ENCODE assay signal across 23 cellular contexts in the genomic region with DNA sequence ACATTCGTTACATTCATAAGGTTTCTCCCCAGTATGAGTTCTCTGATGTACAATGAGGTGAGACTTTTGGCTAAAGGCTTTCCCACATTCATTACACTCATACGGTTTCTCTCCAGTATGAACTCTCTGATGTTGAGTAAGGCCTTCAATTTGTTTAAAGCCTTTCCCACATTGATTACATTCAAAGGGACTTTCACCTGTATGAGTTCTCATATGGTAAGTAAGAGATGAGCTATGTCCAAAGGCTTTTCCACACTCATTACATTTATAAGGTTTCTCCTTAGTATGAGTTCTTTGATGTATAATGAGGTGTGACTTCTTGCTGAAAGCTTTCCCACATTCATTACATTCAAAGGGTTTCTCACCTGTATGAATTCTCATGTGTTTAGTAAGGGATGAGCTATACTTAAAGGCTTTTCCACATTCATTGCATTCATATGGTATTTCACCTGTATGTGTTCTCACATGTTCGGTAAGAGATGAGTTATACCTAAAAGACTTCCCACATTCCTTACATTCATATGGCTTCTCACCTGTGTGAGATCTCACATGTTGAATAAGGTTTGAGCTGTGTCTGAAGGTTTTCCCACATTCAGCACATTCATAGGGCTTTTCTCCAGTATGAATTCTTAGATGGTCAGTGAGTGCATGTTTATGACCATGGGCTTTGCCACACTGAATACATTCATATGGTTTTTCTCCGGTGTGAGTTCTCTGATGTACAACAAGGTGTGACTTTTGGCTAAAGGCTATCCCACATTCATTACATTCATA. TPM values are rescaled to one million over a fixed set of nuclear protein-coding genes. Genes with fewer than 3 reads are reported as not detected.
DNase-seq lines count a peak whose midpoint lies in the region; ATAC-seq, FAIRE-seq and TF ChIP-seq lines count a peak whose summit lies in the region.
"Had no signal": no experiment of that assay in that cellular context is flagged by ENCODE, and none has a peak within 500 bp of the region (broad histone marks: within the 10 kb centered on the region; RNA-seq: fewer than 3 reads in every experiment).

No MANE protein-coding gene starts in this region.

- CTCF ChIA-PET in HepG2 (lab: Yijun Ruan, JAX; ENCODE audit: low intra/inter-chr PET ratio, low total read pairs): no interaction called here

- H3K4me2 ChIP-seq in HepG2 (ENCODE audit: low read depth, low read length) (no peak overlapping the region), fibroblast of lung (ENCODE audit: extremely low read depth, insufficient read depth, low read length) (no peak overlapping the region)

- TF ChIP-seq RAD21 in HepG2 (CRISPR knock-in tag; IDR thresholded peaks at IDR 0.05): no peak

- H3K9ac ChIP-seq in HepG2 (ENCODE audit: insufficient read depth, low read depth, low read length) (no peak overlapping the region), fibroblast of lung (ENCODE audit: insufficient read depth, low read length) (no peak overlapping the region)

- TSS peak; percentile 35 for BruUV-seq in HepG2 (replicated peaks; lab: Mats Ljungman, UMichigan)

- in situ Hi-C loops in HepG2 (cut with HindIII; ENCODE audit: extremely low pct_ligation_motif_present, low pct_unique_long_range_greater_than_20kb): no loop called here

- H2AFZ ChIP-seq in HepG2 (ENCODE audit: low read length) (no peak overlapping the region), fibroblast of lung (ENCODE audit: low read length) (no peak overlapping the region)

- TF ChIP-seq EP300 in HepG2 (IDR thresholded peaks at IDR 0.05; ENCODE audit: low read depth in 2 of 2, low read length in 2 of 2): no peak
- TF ChIP-seq EP300 in HepG2 (CRISPR knock-in tag; IDR thresholded peaks at IDR 0.05; ENCODE audit: borderline replicate concordance): no peak

- ATAC-seq in HepG2: no peak
- no peak for ATAC-seq in right lobe of liver
- ATAC-seq in heart right ventricle: no peak
- ATAC-seq: effector memory CD8-positive, alpha-beta T cell; sciatic nerve had no signal

- H4K20me1 ChIP-seq in HepG2 (ENCODE audit: insufficient read depth, low read length): no peaks in the 10 kb centered on the region
- no peaks in the 10 kb centered on the region for H4K20me1 ChIP-seq in fibroblast of lung (ENCODE audit: control insufficient read depth, extremely low read depth, insufficient read depth, low read length)

- TF ChIP-seq CTCF in HepG2 (CRISPR knock-in tag; IDR thresholded peaks at IDR 0.05) (no peak), right lobe of liver (IDR thresholded peaks at IDR 0.05) (no peak), fibroblast of lung (conservative IDR thresholded peaks at IDR 0.05 in 1 of 2, IDR thresholded peaks at IDR 0.05 in 1 of 2; ENCODE audit: low read depth in 1 of 2, low read length in 2 of 2) (no peak), heart right ventricle (IDR thresholded peaks at IDR 0.05) (no peak)

- POLR2A ChIA-PET in HepG2 (lab: Yijun Ruan, JAX): no interaction called here

- no peak for DNase-seq in HepG2 (ENCODE audit: low spot score)
- no peak for DNase-seq in right lobe of liver
- DNase-seq in SW480 (ENCODE audit: low spot score): peak; percentile 6
- peak; percentile 6 to 26 for DNase-seq in fibroblast of lung (ENCODE audit: low read depth in 2 of 2)
- no peak for DNase-seq in heart right ventricle
- no peak for DNase-seq in NCI-H1436 treated with DMSO at 0.1 percent for 48 hours (lab: John Stamatoyannopoulos, UW)
- no peak for DNase-seq in activated effector memory CD4-positive, alpha-beta T cell treated with Interleukin-2 at 50 U/mL for 16 hours
- DNase-seq in KG1 (lab: John Stamatoyannopoulos, UW): no peak
- DNase-seq: activated CD4-positive, CD25-positive, alpha-beta regulatory T cell treated with anti-CD3 and anti-CD28 coated beads, Interleukin-2, amount 50 U/mL, for 72 hours; CD8-positive, alpha-beta memory T cell; effector memory CD8-positive, alpha-beta T cell; GDM1; GOT3; left ventricle myocardium inferior; NCI-H187; NCI-H510A treated with DMSO at 0.1 percent for 48 hours; stimulated activated CD4-positive, alpha-beta T cell treated with anti-CD3 and anti-CD28 coated beads, Interleukin-2, amount 100 ng/mL, for 24 hours; stomach; T-helper 9 cell had no signal

- H3K4me3 ChIP-seq in HepG2 (replicated peaks in 1 of 3; ENCODE audit: insufficient read depth in 1 of 3, low read depth in 2 of 3, low read length in 3 of 3) (no peak overlapping the region), right lobe of liver (no peak overlapping the region), fibroblast of lung (replicated peaks in 1 of 4; ENCODE audit: control extremely low read depth in 1 of 4, insufficient read depth in 1 of 4, low read depth in 3 of 4, low read length in 4 of 4) (no peak overlapping the region), heart right ventricle (no peak overlapping the region)
- H3K4me3 ChIP-seq: left ventricle myocardium inferior, stomach had no signal

- no peak overlapping the region for H3K27ac ChIP-seq in HepG2 (ENCODE audit: extremely low read length, insufficient read depth, low read length)
- no peak overlapping the region for H3K27ac ChIP-seq in right lobe of liver
- no peak overlapping the region for H3K27ac ChIP-seq in fibroblast of lung (ENCODE audit: insufficient read depth, low read length)
- no peak overlapping the region for H3K27ac ChIP-seq in heart right ventricle
- H3K27ac ChIP-seq: left ventricle myocardium inferior, stomach had no signal

- WGBS in HepG2 (ENCODE audit: low lambda C conversion rate): 86% methylated on average over 4 of the region's 4 CpGs
- WGBS in right lobe of liver (ENCODE audit: insufficient coverage, low coverage, low lambda C conversion rate, missing lambda C conversion rate): 83% methylated on average over 3 of the region's 4 CpGs
- 95% methylated on average over 4 of the region's 4 CpGs for WGBS in heart right ventricle, 2 donors

- no peaks in the 10 kb centered on the region for H3K79me2 ChIP-seq in HepG2 (ENCODE audit: insufficient read depth, low read length)
- H3K79me2 ChIP-seq in fibroblast of lung (ENCODE audit: control insufficient read depth, insufficient read depth, low read length): no peaks in the 10 kb centered on the region

- no peaks in the 10 kb centered on the region for H3K27me3 ChIP-seq in HepG2 (ENCODE audit: control insufficient read depth in 1 of 2, insufficient read depth in 2 of 2, low read length in 2 of 2)
- H3K27me3 ChIP-seq in right lobe of liver: no peaks in the 10 kb centered on the region
- H3K27me3 ChIP-seq in fibroblast of lung (ENCODE audit: control insufficient read depth, insufficient read depth, low read length): no peaks in the 10 kb centered on the region
- no peaks in the 10 kb centered on the region for H3K27me3 ChIP-seq in heart right ventricle
- H3K27me3 ChIP-seq: stomach had no signal

- H3K36me3 ChIP-seq in HepG2 (replicated peaks in 1 of 2; ENCODE audit: control insufficient read depth in 1 of 2, insufficient read depth in 2 of 2, low read length in 2 of 2) (peaks cover 5 to 48% of the 10 kb centered on the region in 2 experiments), right lobe of liver (peaks cover 0 to 14% (median 2%) of the 10 kb centered on the region in 4 donors), fibroblast of lung (ENCODE audit: control insufficient read depth, insufficient read depth, low read length) (peaks cover 1% of the 10 kb centered on the region), heart right ventricle (peaks cover 0 to 78% (median 48%) of the 10 kb centered on the region in 9 donors)

- TF ChIP-seq POLR2A in HepG2 (IDR thresholded peaks at IDR 0.05; ENCODE audit: insufficient read depth in 1 of 2, low read depth in 2 of 2, low read length in 2 of 2) (no peak), right lobe of liver (IDR thresholded peaks at IDR 0.05) (no peak)

- H3K4me1 ChIP-seq in HepG2 (ENCODE audit: insufficient read depth, low read length) (no peaks in the 10 kb centered on the region), right lobe of liver (no peaks in the 10 kb centered on the region), fibroblast of lung (ENCODE audit: control insufficient read depth, extremely low read depth, insufficient read depth, low read length) (no peaks in the 10 kb centered on the region), heart right ventricle (no peaks in the 10 kb centered on the region)
- H3K4me1 ChIP-seq: left ventricle myocardium inferior, stomach had no signal

- intact Hi-C loops in HepG2 (cut with micrococcal nuclease; ENCODE audit: unreplicated experiment): no loop called here
- intact Hi-C loops in right lobe of liver (cut with DNase I): no loop called here
- intact Hi-C loops in heart right ventricle (cut with DNase I): no loop called here

- H3K9me3 ChIP-seq in HepG2 (ENCODE audit: low read length) (peaks cover 93% of the 10 kb centered on the region), right lobe of liver (peaks cover 2 to 77% (median 18%) of the 10 kb centered on the region in 4 donors), fibroblast of lung (ENCODE audit: control insufficient read depth, insufficient read depth, low read depth, low read length) (peaks cover 4% of the 10 kb centered on the region), heart right ventricle (peaks cover 17 to 100% (median 98%) of the 10 kb centered on the region in 11 donors)

- no peak for FAIRE-seq in HepG2 (lab: Jason Lieb, UNC)
- FAIRE-seq: frontal cortex, GM12891, urothelium cell line had no signal

RNA-seq across cellular contexts. Expression of gene ZFP37, which starts 13.5 kb away (rescaled TPM):
- total RNA-seq in HepG2 (2016; rRNA removed; fragmentation: Illumina TruSeq; extraction: Trizol) (3.7 and 5.6 TPM in 2 replicates), right lobe of liver (1 to 10 TPM in 1 of 6 experiments, under 1 TPM in 5; 0.28 to 1.1 (median 0.41) TPM), fibroblast of lung (2.8 and 5.1 TPM in 2 replicates), heart right ventricle (1 to 10 TPM in 9 of 10 donors, under 1 TPM in 1; 0.67 to 2.3 (median 1.6) TPM)
- 0.26 and 0.30 TPM in 2 replicates for total RNA-seq in HepG2 (2016; cell fraction: cytosol; rRNA removed; fragmentation: Illumina TruSeq; extraction: Trizol; ENCODE audit: low read depth)
- total RNA-seq in HepG2 (2016; cell fraction: insoluble cytoplasmic fraction; rRNA removed; fragmentation: Illumina TruSeq; extraction: Trizol): 3.3 and 5.3 TPM in 2 replicates
- 1.2 and 1.4 TPM in 2 replicates for total RNA-seq in HepG2 (2016; cell fraction: membrane; rRNA removed; fragmentation: Illumina TruSeq; extraction: Trizol)
- total RNA-seq in HepG2 (2016; cell fraction: nucleus; rRNA removed; fragmentation: Illumina TruSeq; extraction: Trizol): 4.4 and 4.6 TPM in 2 replicates
- polyA plus RNA-seq in HepG2 (2011; rRNA removed) (0.78 and 1.1 TPM in 2 replicates), fibroblast of lung (1.4 and 1.5 TPM in 2 replicates), heart right ventricle (under 1 TPM; 0.51 to 0.80 TPM)
- 0.42 and 0.59 TPM in 2 replicates for polyA plus RNA-seq in HepG2 (2011; cell fraction: cytosol; rRNA removed)
- polyA plus RNA-seq in HepG2 (2011; cell fraction: nucleus; rRNA removed): 0.31 and 0.93 TPM in 2 replicates
- 1.7 and 1.9 TPM in 2 replicates for polyA plus RNA-seq in HepG2 (2012)
- 0.02 and 0.10 TPM in 2 replicates for polyA plus RNA-seq in HepG2 (2016; cell fraction: cytosol; fragmentation: Illumina TruSeq; extraction: Trizol; ENCODE audit: low read depth)
- 3.3 and 4.1 TPM in 2 replicates for polyA plus RNA-seq in HepG2 (2016; cell fraction: insoluble cytoplasmic fraction; fragmentation: Illumina TruSeq; extraction: Trizol; ENCODE audit: low read depth)
- polyA plus RNA-seq in HepG2 (2016; cell fraction: membrane; fragmentation: Illumina TruSeq; extraction: Trizol; ENCODE audit: low read depth): 0.25 and 0.54 TPM in 2 replicates
- polyA plus RNA-seq in HepG2 (2016; cell fraction: nucleus; fragmentation: Illumina TruSeq; extraction: Trizol; ENCODE audit: insufficient read depth, low read depth): 4.0 and 4.1 TPM in 2 replicates
- 0.26 and 0.28 TPM in 2 replicates for polyA minus RNA-seq in HepG2 (2011; rRNA and poly(A)+ RNA removed; ENCODE audit: low replicate concordance)
- 0.79 and 1.8 TPM in 2 replicates for polyA minus RNA-seq in HepG2 (2011; cell fraction: cytosol; rRNA and poly(A)+ RNA removed)
- 2.1 and 4.5 TPM in 2 replicates for polyA minus RNA-seq in HepG2 (2011; cell fraction: nucleus; rRNA and poly(A)+ RNA removed)
- polyA plus RNA-seq in fibroblast of lung (2012): 1.9 TPM in 2 replicates
- polyA minus RNA-seq in fibroblast of lung (ENCODE audit: low replicate concordance): not detected in 2 replicates

RNA-seq across cellular contexts. Expression of gene ZNF883, which starts 31.1 kb away (rescaled TPM):
- total RNA-seq in HepG2 (2016; rRNA removed; fragmentation: Illumina TruSeq; extraction: Trizol) (10.0 and 14.2 TPM in 2 replicates), right lobe of liver (under 1 TPM in 1 of 6 experiments, not detected in 5; 0.15 TPM), fibroblast of lung (6.2 and 9.7 TPM in 2 replicates), heart right ventricle (1 to 10 TPM; 2.9 to 9.7 (median 5.1) TPM)
- total RNA-seq in HepG2 (2016; cell fraction: cytosol; rRNA removed; fragmentation: Illumina TruSeq; extraction: Trizol; ENCODE audit: low read depth): 2.8 and 3.9 TPM in 2 replicates
- 9.1 and 14.2 TPM in 2 replicates for total RNA-seq in HepG2 (2016; cell fraction: insoluble cytoplasmic fraction; rRNA removed; fragmentation: Illumina TruSeq; extraction: Trizol)
- total RNA-seq in HepG2 (2016; cell fraction: membrane; rRNA removed; fragmentation: Illumina TruSeq; extraction: Trizol): 10.5 and 13.5 TPM in 2 replicates
- total RNA-seq in HepG2 (2016; cell fraction: nucleus; rRNA removed; fragmentation: Illumina TruSeq; extraction: Trizol): 6.5 and 8.0 TPM in 2 replicates
- polyA plus RNA-seq in HepG2 (2011; rRNA removed) (4.3 and 5.3 TPM in 2 replicates), fibroblast of lung (2.5 and 3.1 TPM in 2 replicates), heart right ventricle (1 to 10 TPM in 1 of 2 donors, under 1 TPM in 1; 0.68 to 1.8 TPM)
- 4.0 and 5.3 TPM in 2 replicates for polyA plus RNA-seq in HepG2 (2011; cell fraction: cytosol; rRNA removed)
- polyA plus RNA-seq in HepG2 (2011; cell fraction: nucleus; rRNA removed): 2.8 and 4.0 TPM in 2 replicates
- polyA plus RNA-seq in HepG2 (2012): 7.2 and 8.1 TPM in 2 replicates
- 4.2 and 4.3 TPM in 2 replicates for polyA plus RNA-seq in HepG2 (2016; cell fraction: cytosol; fragmentation: Illumina TruSeq; extraction: Trizol; ENCODE audit: low read depth)
- polyA plus RNA-seq in HepG2 (2016; cell fraction: insoluble cytoplasmic fraction; fragmentation: Illumina TruSeq; extraction: Trizol; ENCODE audit: low read depth): 13.4 and 13.7 TPM in 2 replicates
- polyA plus RNA-seq in HepG2 (2016; cell fraction: membrane; fragmentation: Illumina TruSeq; extraction: Trizol; ENCODE audit: low read depth): 9.5 and 11.5 TPM in 2 replicates
- 7.0 and 7.6 TPM in 2 replicates for polyA plus RNA-seq in HepG2 (2016; cell fraction: nucleus; fragmentation: Illumina TruSeq; extraction: Trizol; ENCODE audit: insufficient read depth, low read depth)
- 2.2 and 7.6 TPM in 2 replicates for polyA minus RNA-seq in HepG2 (2011; rRNA and poly(A)+ RNA removed; ENCODE audit: low replicate concordance)
- 5.5 and 6.9 TPM in 2 replicates for polyA minus RNA-seq in HepG2 (2011; cell fraction: cytosol; rRNA and poly(A)+ RNA removed)
- polyA minus RNA-seq in HepG2 (2011; cell fraction: nucleus; rRNA and poly(A)+ RNA removed): 13.8 and 20.8 TPM in 2 replicates
- polyA plus RNA-seq in fibroblast of lung (2012): 1.5 and 1.9 TPM in 2 replicates
- polyA minus RNA-seq in fibroblast of lung (ENCODE audit: low replicate concordance): 0.85 and 2.2 TPM in 2 replicates

Comparison
In these comparisons a context has a peak if more than half of its experiments do, and no peak if none do; other contexts are left out.
1. DNase-seq: peak in SW480 (single experiment) and fibroblast of lung (2 of 2); none in HepG2 (single experiment), right lobe of liver (0 of 3), heart right ventricle (0 of 2), NCI-H1436 treated with DMSO at 0.1 percent for 48 hours (single experiment), activated effector memory CD4-positive, alpha-beta T cell treated with Interleukin-2 at 50 U/mL for 16 hours (single experiment) and KG1 (single experiment).